11 cellular contexts compared by ENCODE assay signal in the genomic region with DNA sequence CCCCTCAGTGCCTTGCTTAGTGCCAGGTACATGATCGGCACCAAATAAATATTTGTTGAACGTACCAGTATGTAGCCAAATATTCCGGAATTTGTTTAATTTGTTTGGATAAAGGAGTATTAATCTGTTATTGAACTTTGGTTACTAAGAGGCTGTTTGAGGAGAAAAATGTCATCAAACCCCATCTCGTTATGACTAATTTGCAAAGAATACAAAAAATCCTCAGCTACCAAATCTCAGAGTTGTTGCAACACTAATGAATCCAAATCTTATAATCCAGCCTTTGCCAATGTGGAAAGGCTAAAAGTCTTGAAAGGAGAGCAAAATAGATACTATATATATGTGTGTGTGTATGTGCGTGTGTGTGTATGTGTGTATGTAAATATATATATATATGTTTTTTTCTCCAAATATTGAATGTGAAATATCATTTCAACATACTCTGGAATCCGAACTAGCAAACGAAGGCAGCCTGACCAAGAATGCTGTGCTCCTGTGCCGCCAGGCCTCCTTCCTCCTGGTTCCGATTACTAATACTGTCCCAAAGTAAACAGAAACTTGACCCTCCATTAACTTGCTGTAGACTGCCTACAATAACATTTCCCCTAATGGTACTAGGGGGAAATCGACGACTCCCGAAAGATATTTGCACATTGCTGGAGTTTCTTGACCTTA.
A peak's percentile ranks its signal among the peaks of the same experiment; 100 is the strongest.
DNase-seq lines count a peak whose midpoint lies in the region; TF ChIP-seq lines count a peak whose summit lies in the region.
"Had no signal": no experiment of that assay in that cellular context is flagged by ENCODE, and none has a peak within 500 bp of the region (broad histone marks: within the 10 kb centered on the region; RNA-seq: fewer than 3 reads in every experiment).

No MANE protein-coding gene starts in this region.

- peak overlapping the region; percentile 100 for H3K27ac ChIP-seq in PC-9
- peak overlapping the region; percentile 77 to 88 (median 85) for H3K27ac ChIP-seq in stomach

- peaks cover 50% of the 10 kb centered on the region for H3F3A ChIP-seq in PC-9 (ENCODE audit: insufficient read depth, low read depth)

- 0 out of 2 replicates have a peak, but pooled peaks cover 5% of the 10 kb centered on the region for H3K79me2 ChIP-seq in PC-9 (ENCODE audit: low read depth)

- H3K27ac Mint-ChIP-seq in T-helper 2 cell treated with Interferon-gamma antibody and Interleukin-4, amounts not matched to agents 5 μg/mL and 100 μg/mL, for 36 hours = no peak overlapping the region

- H3K36me3 Mint-ChIP-seq in T-helper 2 cell treated with Interferon-gamma antibody and Interleukin-4, amounts not matched to agents 5 μg/mL and 100 μg/mL, for 36 hours (ENCODE audit: low read depth) = no peaks in the 10 kb centered on the region

- TSS peak; percentile 57 for BruUV-seq in PC-9 (replicated peaks; lab: Mats Ljungman, UMichigan)

- no peak overlapping the region for H3K4me3 Mint-ChIP-seq in T-helper 2 cell treated with Interferon-gamma antibody and Interleukin-4, amounts not matched to agents 5 μg/mL and 100 μg/mL, for 36 hours

- H3K9me3 ChIP-seq in PC-9 (ENCODE audit: insufficient read depth, low read depth) (peaks cover 7% of the 10 kb centered on the region; the same call in 1 of the 2 replicates), stomach (no peaks in the 10 kb centered on the region)

- DNase-seq in HCEC 1CT (peak; percentile 82), PC-9 (peak; percentile 63 to 96), hepatic stellate cell (ENCODE audit: low spot score) (peak; percentile 30), stomach (peak; percentile 69), GM19240 (ENCODE audit: insufficient read length, low spot score) (no peak), mesenteric fat pad (ENCODE audit: low spot score) (no peak)
- no peak for DNase-seq in T-helper 2 cell treated with Interferon-gamma antibody and Interleukin-4, amounts not matched to agents 5 μg/mL and 100 μg/mL, for 36 hours (ENCODE audit: low spot score)
- DNase-seq: activated T-cell treated with anti-CD3 and anti-CD28 coated beads for 4 hours, caudate nucleus, H7, NCI-H1105 treated with DMSO at 0.1 percent for 48 hours had no signal

- intact Hi-C loops in PC-9 (cut with micrococcal nuclease; ENCODE audit: unreplicated experiment) (loop anchor here (1.0 to 10.0 kb wide), 8 partner anchors 42 to 570 kb away; no protein-coding TSS in a partner anchor), stomach (cut with DNase I; ENCODE audit: low total_unique reads) (no loop called here)

- H2AFZ ChIP-seq in PC-9 = peak overlapping the region; percentile 62

- peaks cover 79% of the 10 kb centered on the region for H3K4me1 ChIP-seq in PC-9 (replicated peaks; ENCODE audit: insufficient read depth)
- peaks cover 13 to 53% (median 29%) of the 10 kb centered on the region in 4 donors for H3K4me1 ChIP-seq in stomach

- no peaks in the 10 kb centered on the region for H3K9me2 ChIP-seq in PC-9 (ENCODE audit: insufficient read depth)

- H3K4me1 Mint-ChIP-seq in T-helper 2 cell treated with Interferon-gamma antibody and Interleukin-4, amounts not matched to agents 5 μg/mL and 100 μg/mL, for 36 hours (ENCODE audit: low read depth) = no peaks in the 10 kb centered on the region

- H3K4me3 ChIP-seq in PC-9 = peak overlapping the region; percentile 57; the same call in 1 of the 2 replicates
- no peak overlapping the region for H3K4me3 ChIP-seq in stomach

- peak overlapping the region; percentile 97 for H3K4me2 ChIP-seq in PC-9

- H4K20me1 ChIP-seq in PC-9 (ENCODE audit: insufficient read depth) = no peaks in the 10 kb centered on the region

- no peaks in the 10 kb centered on the region for H3K36me3 ChIP-seq in PC-9 (ENCODE audit: low read depth)
- no peaks in the 10 kb centered on the region for H3K36me3 ChIP-seq in stomach

- H3K9me3 Mint-ChIP-seq in T-helper 2 cell treated with Interferon-gamma antibody and Interleukin-4, amounts not matched to agents 5 μg/mL and 100 μg/mL, for 36 hours = no peaks in the 10 kb centered on the region

- TF ChIP-seq POLR2A in stomach (IDR thresholded peaks at IDR 0.05) = no peak

- no peak for TF ChIP-seq EP300 in stomach (IDR thresholded peaks at IDR 0.05)

- no peaks in the 10 kb centered on the region for H3K27me3 Mint-ChIP-seq in T-helper 2 cell treated with Interferon-gamma antibody and Interleukin-4, amounts not matched to agents 5 μg/mL and 100 μg/mL, for 36 hours (ENCODE audit: low read depth)

- TF ChIP-seq CTCF in PC-9 (conservative IDR thresholded peaks at IDR 0.05) = no peak
- TF ChIP-seq CTCF in stomach (IDR thresholded peaks at IDR 0.05) = no peak

- H3K27me3 ChIP-seq in PC-9 (ENCODE audit: insufficient read depth, low read depth) (no peaks in the 10 kb centered on the region), stomach (no peaks in the 10 kb centered on the region)

- POLR2A ChIA-PET in PC-9 (lab: Charles Lee; ENCODE audit: unreplicated experiment) = interaction anchor here (0.5 to 0.7 kb wide), 3 partner anchors 79 to 111 kb away, joined by 3 to 10 read pairs (median 9); no protein-coding TSS in a partner anchor

- WGBS in stomach, 5 donors = 13 to 39% (median 26%) methylated on average over 12 of the region's 12 CpGs

- CTCF ChIA-PET in PC-9 (lab: Charles Lee) = no interaction called here

Comparison
In these comparisons a context has a peak if more than half of its experiments do, and no peak if none do; other contexts are left out.
1. DNase-seq: peak in HCEC 1CT (single experiment), PC-9 (2 of 2), hepatic stellate cell (single experiment) and stomach (single experiment); none in GM19240 (single experiment), mesenteric fat pad (single experiment) and T-helper 2 cell treated with Interferon-gamma antibody and Interleukin-4, amounts not matched to agents 5 μg/mL and 100 μg/mL, for 36 hours (single experiment).